In the genomic region with DNA sequence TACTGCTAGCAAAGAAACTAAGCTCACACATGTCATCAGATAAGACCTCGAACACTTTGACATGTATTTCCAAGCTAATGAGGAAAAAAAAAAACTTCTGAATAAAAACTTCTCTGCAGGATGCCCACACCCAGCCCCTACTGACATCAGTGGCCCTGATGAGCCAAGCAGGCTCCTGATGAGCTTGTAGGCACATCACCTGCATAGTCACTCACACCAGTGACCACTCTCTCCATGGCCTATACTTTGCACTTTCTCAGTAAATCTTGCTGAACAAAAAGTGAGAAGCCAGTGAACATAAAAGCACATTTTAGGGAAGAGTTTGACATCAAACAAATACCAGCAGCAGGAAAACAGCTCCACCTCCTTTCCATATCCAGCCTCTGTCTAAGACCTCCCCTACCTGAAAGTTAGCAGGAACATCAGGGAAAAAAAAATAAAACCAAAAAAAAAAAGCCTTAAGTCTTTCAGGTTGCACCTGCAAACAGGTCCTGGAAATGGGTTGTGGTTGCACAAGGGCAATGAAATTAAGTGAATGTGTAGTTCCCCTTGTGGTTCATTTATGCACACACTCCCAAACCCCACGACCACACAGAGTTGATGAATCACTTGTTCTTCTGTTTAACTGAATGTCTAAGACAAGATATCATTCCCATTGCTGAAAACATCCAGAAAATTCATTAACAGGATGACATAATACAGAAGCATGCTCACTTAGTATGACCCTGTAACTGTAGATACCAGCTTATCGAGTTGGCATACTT, we compare ENCODE assay signal across 13 cellular contexts.
DNase-seq lines count a peak whose midpoint lies in the region; ATAC-seq and TF ChIP-seq lines count a peak whose summit lies in the region.
"Had no signal": no experiment of that assay in that cellular context is flagged by ENCODE, and none has a peak within 500 bp of the region (broad histone marks: within the 10 kb centered on the region; RNA-seq: fewer than 3 reads in every experiment).

No MANE protein-coding gene starts in this region.

- 60% methylated on average over 3 of the region's 3 CpGs for WGBS in smooth muscle cell (ENCODE audit: low lambda C conversion rate)

- no peaks in the 10 kb centered on the region for H3K4me1 ChIP-seq in smooth muscle cell (ENCODE audit: low read depth)

- peaks cover 31% of the 10 kb centered on the region for H3K27me3 ChIP-seq in smooth muscle cell (ENCODE audit: low read depth)

- TF ChIP-seq CTCF in NB4 (IDR thresholded peaks at IDR 0.05; ENCODE audit: low read depth, low read length) (no peak), smooth muscle cell (IDR thresholded peaks at IDR 0.05; ENCODE audit: borderline replicate concordance, insufficient read depth, poor library complexity, severe bottlenecking) (no peak)

- ATAC-seq in GM18907 (IDR thresholded peaks at IDR 0.05; ENCODE audit: unreplicated experiment) (peak; percentile 83), HG02610 (IDR thresholded peaks at IDR 0.05; ENCODE audit: unreplicated experiment) (peak; percentile 69), HG03097 (IDR thresholded peaks at IDR 0.05; ENCODE audit: low FRiP score, unreplicated experiment) (no peak)
- ATAC-seq: effector memory CD8-positive, alpha-beta T cell had no signal

- no peak overlapping the region for H3K27ac ChIP-seq in smooth muscle cell (ENCODE audit: low read depth)

- H4K20me1 ChIP-seq in smooth muscle cell (ENCODE audit: low read depth), result no peaks in the 10 kb centered on the region

- H3K9me3 ChIP-seq in smooth muscle cell (replicated peaks; ENCODE audit: low read depth), result no peaks in the 10 kb centered on the region

- H3K9ac ChIP-seq in smooth muscle cell (ENCODE audit: low read depth), result no peak overlapping the region

- H3K4me3 ChIP-seq in NB4 (ENCODE audit: low read depth, low read length), result no peak overlapping the region
- H3K4me3 ChIP-seq in smooth muscle cell, result no peak overlapping the region
- H3K4me3 ChIP-seq: lung had no signal

- no peak overlapping the region for H3K4me2 ChIP-seq in smooth muscle cell

- H3K79me2 ChIP-seq in smooth muscle cell (ENCODE audit: low read depth), result no peaks in the 10 kb centered on the region

- DNase-seq in NB4 (ENCODE audit: low read depth), result peak; percentile 78
- DNase-seq in kidney tubule cell (ENCODE audit: low spot score), result peak; percentile 60
- DNase-seq in H4 (ENCODE audit: low spot score), result no peak
- no peak for DNase-seq in smooth muscle cell (lab: John Stamatoyannopoulos, UW; ENCODE audit: unreplicated experiment)
- DNase-seq: anterior cingulate cortex; effector memory CD8-positive, alpha-beta T cell; NCI-H1092 treated with DMSO at 0.1 percent for 48 hours; NCI-H748 treated with DMSO at 0.1 percent for 48 hours; nucleus accumbens had no signal

- TF ChIP-seq POLR2A in NB4 (IDR thresholded peaks at IDR 0.05; ENCODE audit: extremely low read depth, insufficient read length), result no peak

- H3F3A ChIP-seq in smooth muscle cell (ENCODE audit: low read depth), result no peaks in the 10 kb centered on the region

- no peak overlapping the region for H2AFZ ChIP-seq in smooth muscle cell (ENCODE audit: low read depth)

- H3K36me3 ChIP-seq in smooth muscle cell (ENCODE audit: low read depth), result no peaks in the 10 kb centered on the region

Comparison
In these comparisons a context has a peak if more than half of its experiments do, and no peak if none do; other contexts are left out.
1. DNase-seq: peak in NB4 (single experiment) and kidney tubule cell (single experiment); none in H4 (single experiment) and smooth muscle cell (single experiment).